Comparison of ENCODE assay signal across 11 cellular contexts in genomic region chr2:170122883-170123547, GRCh38. TPM values are rescaled to one million over a fixed set of nuclear protein-coding genes. Genes with fewer than 3 reads are reported as not detected.
DNase-seq lines count a peak whose midpoint lies in the region; ATAC-seq, FAIRE-seq and TF ChIP-seq lines count a peak whose summit lies in the region.
"Had no signal": no experiment of that assay in that cellular context is flagged by ENCODE, and none has a peak within 500 bp of the region (broad histone marks: within the 10 kb centered on the region; RNA-seq: fewer than 3 reads in every experiment).

No MANE protein-coding gene starts in this region.

- no peak overlapping the region for H3K4me3 ChIP-seq in astrocyte (ENCODE audit: insufficient read depth, low read depth, low read length)
- no peak overlapping the region for H3K4me3 ChIP-seq in left lung
- H3K4me3 ChIP-seq: adrenal gland had no signal

- H3K27me3 Mint-ChIP-seq in astrocyte (ENCODE audit: low read depth, unreplicated experiment): no peaks in the 10 kb centered on the region
- H3K27me3 Mint-ChIP-seq in stimulated activated naive CD8-positive, alpha-beta T cell treated with anti-CD3 and anti-CD28 coated beads, Interleukin-15, amount 100 ng/mL, for 72 hours: peaks cover 10% of the 10 kb centered on the region
- H3K27me3 Mint-ChIP-seq in activated naive CD8-positive, alpha-beta T cell treated with anti-CD3 and anti-CD28 coated beads, Interleukin-2, amount 50 U/mL, for 24 hours: peaks cover 13% of the 10 kb centered on the region

- H2AFZ ChIP-seq in astrocyte (ENCODE audit: low read depth, low read length): no peak overlapping the region

- H3K36me3 ChIP-seq in astrocyte (ENCODE audit: insufficient read depth, low read length) (no peaks in the 10 kb centered on the region), left lung (no peaks in the 10 kb centered on the region)
- H3K36me3 ChIP-seq: adrenal gland had no signal

- no peaks in the 10 kb centered on the region for H4K20me1 ChIP-seq in astrocyte (ENCODE audit: insufficient read depth, low read length)

- H3K9me3 ChIP-seq in astrocyte (ENCODE audit: insufficient read depth, low read depth, low read length): no peaks in the 10 kb centered on the region
- peaks cover 0 to 2% of the 10 kb centered on the region in 2 donors for H3K9me3 ChIP-seq in left lung
- H3K9me3 ChIP-seq: adrenal gland had no signal

- H3K9ac ChIP-seq in astrocyte (ENCODE audit: low read length): no peak overlapping the region

- no peak overlapping the region for H3K4me2 ChIP-seq in astrocyte (ENCODE audit: low read length)

- FAIRE-seq in astrocyte (lab: Jason Lieb, UNC): no peak

- peaks cover 11% of the 10 kb centered on the region for H3K9me3 Mint-ChIP-seq in astrocyte (ENCODE audit: unreplicated experiment)
- peaks cover 4 to 9% of the 10 kb centered on the region in 2 donors for H3K9me3 Mint-ChIP-seq in stimulated activated naive CD8-positive, alpha-beta T cell treated with anti-CD3 and anti-CD28 coated beads, Interleukin-15, amount 100 ng/mL, for 72 hours
- peaks cover 14% of the 10 kb centered on the region for H3K9me3 Mint-ChIP-seq in activated naive CD8-positive, alpha-beta T cell treated with anti-CD3 and anti-CD28 coated beads, Interleukin-2, amount 50 U/mL, for 24 hours

- H3K27ac Mint-ChIP-seq in astrocyte (ENCODE audit: unreplicated experiment): no peak overlapping the region
- no peak overlapping the region for H3K27ac Mint-ChIP-seq in stimulated activated naive CD8-positive, alpha-beta T cell treated with anti-CD3 and anti-CD28 coated beads, Interleukin-15, amount 100 ng/mL, for 72 hours
- no peak overlapping the region for H3K27ac Mint-ChIP-seq in activated naive CD8-positive, alpha-beta T cell treated with anti-CD3 and anti-CD28 coated beads, Interleukin-2, amount 50 U/mL, for 24 hours

- H3K27ac ChIP-seq in astrocyte (ENCODE audit: low read depth, low read length): no peak overlapping the region
- H3K27ac ChIP-seq in left lung: peak overlapping the region in 1 of 2 donors; percentile 43
- H3K27ac ChIP-seq: adrenal gland had no signal

- peaks cover 23% of the 10 kb centered on the region for H3K4me1 Mint-ChIP-seq in astrocyte (ENCODE audit: low read depth, unreplicated experiment)
- no peaks in the 10 kb centered on the region for H3K4me1 Mint-ChIP-seq in stimulated activated naive CD8-positive, alpha-beta T cell treated with anti-CD3 and anti-CD28 coated beads, Interleukin-15, amount 100 ng/mL, for 72 hours
- no peaks in the 10 kb centered on the region for H3K4me1 Mint-ChIP-seq in activated naive CD8-positive, alpha-beta T cell treated with anti-CD3 and anti-CD28 coated beads, Interleukin-2, amount 50 U/mL, for 24 hours

- TF ChIP-seq CTCF in astrocyte (IDR thresholded peaks at IDR 0.05; ENCODE audit: insufficient read depth, low read depth, low read length): no peak
- TF ChIP-seq CTCF in left lung (IDR thresholded peaks at IDR 0.05): no peak

- no peaks in the 10 kb centered on the region for H3K79me2 ChIP-seq in astrocyte (ENCODE audit: insufficient read depth, low read length)

- no peak overlapping the region for H3K4me3 Mint-ChIP-seq in astrocyte (ENCODE audit: unreplicated experiment)
- no peak overlapping the region for H3K4me3 Mint-ChIP-seq in stimulated activated naive CD8-positive, alpha-beta T cell treated with anti-CD3 and anti-CD28 coated beads, Interleukin-15, amount 100 ng/mL, for 72 hours
- no peak overlapping the region for H3K4me3 Mint-ChIP-seq in activated naive CD8-positive, alpha-beta T cell treated with anti-CD3 and anti-CD28 coated beads, Interleukin-2, amount 50 U/mL, for 24 hours

- peak; percentile 93 for ATAC-seq in left lung
- no peak for ATAC-seq in stimulated activated naive CD8-positive, alpha-beta T cell treated with anti-CD3 and anti-CD28 coated beads, Interleukin-15, amount 100 ng/mL, for 72 hours
- ATAC-seq in activated naive CD8-positive, alpha-beta T cell treated with anti-CD3 and anti-CD28 coated beads, Interleukin-2, amount 50 U/mL, for 24 hours: no peak

- intact Hi-C loops in left lung (cut with DNase I): no loop called here

- DNase-seq in EL (peak; percentile 36), LHCN-M2 (ENCODE audit: low read depth) (peak; percentile 21), astrocyte (ENCODE audit: low read depth) (peak; percentile 68), left lung (no peak), NCI-H526 treated with DMSO at 0.1 percent for 48 hours (lab: John Stamatoyannopoulos, UW) (no peak)
- no peak for DNase-seq in stimulated activated naive CD8-positive, alpha-beta T cell treated with anti-CD3 and anti-CD28 coated beads, Interleukin-15, amount 100 ng/mL, for 72 hours
- no peak for DNase-seq in activated naive CD8-positive, alpha-beta T cell treated with anti-CD3 and anti-CD28 coated beads, Interleukin-2, amount 50 U/mL, for 24 hours
- DNase-seq: activated CD8-positive, alpha-beta memory T cell treated with anti-CD3 and anti-CD28 coated beads, Interleukin-2, amount 50 U/mL, for 4 hours; retina had no signal

- H3K36me3 Mint-ChIP-seq in astrocyte (ENCODE audit: low read depth, unreplicated experiment): no peaks in the 10 kb centered on the region
- H3K36me3 Mint-ChIP-seq in activated naive CD8-positive, alpha-beta T cell treated with anti-CD3 and anti-CD28 coated beads, Interleukin-2, amount 50 U/mL, for 24 hours (ENCODE audit: low read depth): no peaks in the 10 kb centered on the region

- no peaks in the 10 kb centered on the region for H3K27me3 ChIP-seq in astrocyte (ENCODE audit: insufficient read depth, low read length)
- H3K27me3 ChIP-seq in left lung: no peaks in the 10 kb centered on the region
- H3K27me3 ChIP-seq: adrenal gland had no signal

- peaks cover 6% of the 10 kb centered on the region for H3K4me1 ChIP-seq in astrocyte (ENCODE audit: insufficient read depth, low read length)
- no peaks in the 10 kb centered on the region for H3K4me1 ChIP-seq in left lung
- H3K4me1 ChIP-seq: adrenal gland had no signal

RNA-seq across cellular contexts. Expression of gene MYO3B, which starts 54.9 kb away (rescaled TPM):
- total RNA-seq in LHCN-M2 (2014; rRNA removed) (0.06 TPM in 2 replicates), astrocyte (not detected in 2 replicates), left lung (1 to 10 TPM in 1 of 2 donors, not detected in 1; 1.3 TPM)
- polyA plus RNA-seq in LHCN-M2 (2012): 0.01 TPM
- total RNA-seq: myocyte had no signal

Comparison
In these comparisons a context has a peak if more than half of its experiments do, and no peak if none do; other contexts are left out.
1. DNase-seq: peak in EL (single experiment), LHCN-M2 (single experiment) and astrocyte (single experiment); none in left lung (0 of 2), NCI-H526 treated with DMSO at 0.1 percent for 48 hours (single experiment), stimulated activated naive CD8-positive, alpha-beta T cell treated with anti-CD3 and anti-CD28 coated beads, Interleukin-15, amount 100 ng/mL, for 72 hours (0 of 2) and activated naive CD8-positive, alpha-beta T cell treated with anti-CD3 and anti-CD28 coated beads, Interleukin-2, amount 50 U/mL, for 24 hours (single experiment).